Comparison of ENCODE assay signal across 8 cellular contexts in the genomic region with DNA sequence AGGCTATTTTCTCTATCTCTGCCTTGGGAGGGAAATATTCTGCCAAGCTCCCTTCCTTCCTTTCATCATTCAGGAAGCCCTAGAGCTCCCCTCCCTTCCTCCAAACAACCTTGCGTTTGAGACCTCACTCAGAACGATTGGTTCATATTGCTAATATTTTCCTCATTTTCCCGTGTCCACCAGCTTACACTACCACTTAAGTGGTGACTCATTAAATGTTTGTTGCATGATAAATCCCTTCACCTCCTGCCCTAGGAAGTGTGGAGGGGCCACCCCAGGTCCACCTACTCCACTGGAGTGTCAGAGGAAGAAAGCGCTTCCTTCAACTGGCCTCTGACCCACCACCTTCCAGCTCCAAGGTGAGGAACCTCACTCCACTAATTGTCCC. TPM values are rescaled to one million over a fixed set of nuclear protein-coding genes. Genes with fewer than 3 reads are reported as not detected.
DNase-seq lines count a peak whose midpoint lies in the region; ATAC-seq and TF ChIP-seq lines count a peak whose summit lies in the region.

No MANE protein-coding gene starts in this region.

- H3K27me3 ChIP-seq in BLaER1 = no peaks in the 10 kb centered on the region
- H3K27me3 ChIP-seq in colonic mucosa = no peaks in the 10 kb centered on the region
- H3K27me3 ChIP-seq in HAP-1 (ENCODE audit: low read depth) = 0 out of 2 replicates have a peak, but pooled peaks cover 2% of the 10 kb centered on the region

- H3K4me1 ChIP-seq in BLaER1 (peaks cover 82% of the 10 kb centered on the region), colonic mucosa (no peaks in the 10 kb centered on the region), HAP-1 (peaks cover 29% of the 10 kb centered on the region)

- TF ChIP-seq CTCF in colonic mucosa (IDR thresholded peaks at IDR 0.05) = no peak
- no peak for TF ChIP-seq CTCF in nephron (IDR thresholded peaks at IDR 0.05; ENCODE audit: unreplicated experiment in 3 of 3)

- DNase-seq in NCI-H226 (peak; percentile 80), colonic mucosa (no peak), NCI-H526 (lab: John Stamatoyannopoulos, UW) (no peak), HAP-1 (ENCODE audit: low spot score in 2 of 2) (no peak)
- no peak for DNase-seq in activated CD4-positive, alpha-beta T cell treated with anti-CD3 and anti-CD28 coated beads for 48 hours

- H4K20me1 ChIP-seq in BLaER1 = peaks cover 19% of the 10 kb centered on the region

- H3K9me3 Mint-ChIP-seq in nephron = no peaks in the 10 kb centered on the region

- peaks cover 14% of the 10 kb centered on the region for H3K36me3 Mint-ChIP-seq in nephron (ENCODE audit: low read depth)

- peak overlapping the region; percentile 35 to 58 (median 54) for H3K27ac Mint-ChIP-seq in nephron

- peak overlapping the region; percentile 43 to 64 (median 59) for H3K4me3 Mint-ChIP-seq in nephron

- in situ Hi-C loops in HAP-1 (cut with MboI; ENCODE audit: low sequenced_read_pairs) = no loop called here

- H3K27me3 Mint-ChIP-seq in nephron (ENCODE audit: low read depth) = no peaks in the 10 kb centered on the region

- H3K27ac ChIP-seq in BLaER1 (peak overlapping the region; percentile 89), colonic mucosa (peak overlapping the region; percentile 25)

- ATAC-seq in HG02759 (IDR thresholded peaks at IDR 0.05; ENCODE audit: unreplicated experiment) = no peak

- H3K9ac ChIP-seq in BLaER1 (peak overlapping the region; percentile 52), colonic mucosa (ENCODE audit: low read depth in 2 of 2, low read length in 2 of 2) (no peak overlapping the region)

- intact Hi-C loops in colonic mucosa (cut with DNase I) = loop anchor here (5.0 to 10.0 kb wide), 2 partner anchors 47 to 230 kb away; a partner anchor contains a TSS

- H3K36me3 ChIP-seq in BLaER1 (peaks cover 15% of the 10 kb centered on the region), colonic mucosa (no peaks in the 10 kb centered on the region), HAP-1 (replicated peaks) (peaks cover 8% of the 10 kb centered on the region)

- peak overlapping the region; percentile 38 for H3K4me3 ChIP-seq in BLaER1
- H3K4me3 ChIP-seq in colonic mucosa = no peak overlapping the region
- H3K4me3 ChIP-seq in HAP-1 = no peak overlapping the region

- H3K4me1 Mint-ChIP-seq in nephron = peaks cover 31% of the 10 kb centered on the region

- H3K9me3 ChIP-seq in BLaER1 (no peaks in the 10 kb centered on the region), colonic mucosa (no peaks in the 10 kb centered on the region), HAP-1 (no peaks in the 10 kb centered on the region)

- H3K4me2 ChIP-seq in BLaER1 = peak overlapping the region; percentile 80

RNA-seq across cellular contexts. Expression of a gene that starts 2.3 kb away (rescaled TPM):
- total RNA-seq in colonic mucosa = 10 to 100 TPM; 23.6 to 59.0 TPM
